ENCODE assay signal across 8 cellular contexts in genomic region chr2:171161425-171162289, GRCh38. TPM values are rescaled to one million over a fixed set of nuclear protein-coding genes. Genes with fewer than 3 reads are reported as not detected.
A peak's percentile ranks its signal among the peaks of the same experiment; 100 is the strongest.
DNase-seq lines count a peak whose midpoint lies in the region; ATAC-seq and TF ChIP-seq lines count a peak whose summit lies in the region.

No MANE protein-coding gene starts in this region.

- CTCF ChIA-PET in PC-9 (lab: Charles Lee): interaction anchor here (0.6 to 1.1 kb wide), 2 partner anchors 186 to 255 kb away, joined by 3 to 8 read pairs; no protein-coding TSS in a partner anchor

- peak overlapping the region; percentile 80 for H2AFZ ChIP-seq in PC-9
- H2AFZ ChIP-seq in parathyroid adenoma: peak overlapping the region; percentile 85

- H3K4me2 ChIP-seq in PC-9: peak overlapping the region; percentile 80
- H3K4me2 ChIP-seq in parathyroid adenoma (ENCODE audit: low read length): peak overlapping the region; percentile 60

- no peak overlapping the region for H3K9ac ChIP-seq in parathyroid adenoma

- H3K27me3 ChIP-seq in PC-9 (ENCODE audit: insufficient read depth, low read depth): no peaks in the 10 kb centered on the region
- H3K27me3 ChIP-seq in parathyroid adenoma (ENCODE audit: control insufficient read depth, insufficient read depth, low read length): no peaks in the 10 kb centered on the region

- no peaks in the 10 kb centered on the region for H3K36me3 ChIP-seq in PC-9 (ENCODE audit: low read depth)
- no peaks in the 10 kb centered on the region for H3K36me3 ChIP-seq in parathyroid adenoma (ENCODE audit: control insufficient read depth, insufficient read depth, low read length)

- H3K4me3 ChIP-seq in GM12864 (ENCODE audit: low read depth, low read length) (peak overlapping the region; percentile 77), PC-9 (peak overlapping the region; percentile 93), epithelial cell of proximal tubule (ENCODE audit: low read depth, low read length) (peak overlapping the region; percentile 82), parathyroid adenoma (ENCODE audit: low read depth, low read length) (peak overlapping the region; percentile 58)

- no peaks in the 10 kb centered on the region for H3K9me3 ChIP-seq in PC-9 (ENCODE audit: insufficient read depth, low read depth)
- H3K9me3 ChIP-seq in parathyroid adenoma (ENCODE audit: control insufficient read depth, low read length): no peaks in the 10 kb centered on the region

- no peaks in the 10 kb centered on the region for H3K9me2 ChIP-seq in PC-9 (ENCODE audit: insufficient read depth)

- no peak for ATAC-seq in HG03342 (IDR thresholded peaks at IDR 0.05; ENCODE audit: unreplicated experiment)

- TF ChIP-seq CTCF in GM12864 (IDR thresholded peaks at IDR 0.05; ENCODE audit: low read depth, low read length, missing control alignments) (no peak), PC-9 (conservative IDR thresholded peaks at IDR 0.05) (no peak), epithelial cell of proximal tubule (conservative IDR thresholded peaks at IDR 0.05; ENCODE audit: low read depth, low read length) (no peak), parathyroid adenoma (IDR thresholded peaks at IDR 0.05) (no peak)

- H3K79me2 ChIP-seq in PC-9 (ENCODE audit: low read depth) (peaks cover 45% of the 10 kb centered on the region), parathyroid adenoma (peaks cover 3% of the 10 kb centered on the region)

- POLR2A ChIA-PET in PC-9 (lab: Charles Lee; ENCODE audit: unreplicated experiment): interaction anchor here (0.6 to 1.0 kb wide), 4 partner anchors 13 to 248 kb away, joined by 3 to 12 read pairs (median 4); no protein-coding TSS in a partner anchor

- DNase-seq in GM12864 (ENCODE audit: low read depth) (no peak), PC-9 (no peak), epithelial cell of proximal tubule (ENCODE audit: low read depth) (no peak), pons (ENCODE audit: low spot score) (no peak), GOT3 (lab: John Stamatoyannopoulos, UW) (no peak)
- DNase-seq in central memory CD4-positive, alpha-beta T cell: no peak

- H3K27ac ChIP-seq in PC-9: peak overlapping the region; percentile 89
- H3K27ac ChIP-seq in parathyroid adenoma: peak overlapping the region; percentile 67

- H3K4me1 ChIP-seq in PC-9 (replicated peaks; ENCODE audit: insufficient read depth): peaks cover 56% of the 10 kb centered on the region
- no peaks in the 10 kb centered on the region for H3K4me1 ChIP-seq in parathyroid adenoma

- BruUV-seq in PC-9 (replicated peaks; lab: Mats Ljungman, UMichigan): no TSS peak

- peaks cover 26% of the 10 kb centered on the region for H4K20me1 ChIP-seq in PC-9 (ENCODE audit: insufficient read depth)

- intact Hi-C loops in PC-9 (cut with micrococcal nuclease; ENCODE audit: unreplicated experiment): loop anchor here (1.0 to 5.0 kb wide), 3 partner anchors 63 to 361 kb away; partner anchors contain the start of gene CYBRD1

- peaks cover 28% of the 10 kb centered on the region for H3F3A ChIP-seq in PC-9 (ENCODE audit: insufficient read depth, low read depth)

RNA-seq across cellular contexts. Expression of gene TLK1, which starts 1.0 kb away (rescaled TPM):
- 74.1 and 101 TPM in 2 replicates for total RNA-seq in PC-9 (2021)
- total RNA-seq in epithelial cell of proximal tubule: 7.2 and 10.7 TPM in 2 replicates
